ENCODE assay signal across 9 cellular contexts in the genomic region with DNA sequence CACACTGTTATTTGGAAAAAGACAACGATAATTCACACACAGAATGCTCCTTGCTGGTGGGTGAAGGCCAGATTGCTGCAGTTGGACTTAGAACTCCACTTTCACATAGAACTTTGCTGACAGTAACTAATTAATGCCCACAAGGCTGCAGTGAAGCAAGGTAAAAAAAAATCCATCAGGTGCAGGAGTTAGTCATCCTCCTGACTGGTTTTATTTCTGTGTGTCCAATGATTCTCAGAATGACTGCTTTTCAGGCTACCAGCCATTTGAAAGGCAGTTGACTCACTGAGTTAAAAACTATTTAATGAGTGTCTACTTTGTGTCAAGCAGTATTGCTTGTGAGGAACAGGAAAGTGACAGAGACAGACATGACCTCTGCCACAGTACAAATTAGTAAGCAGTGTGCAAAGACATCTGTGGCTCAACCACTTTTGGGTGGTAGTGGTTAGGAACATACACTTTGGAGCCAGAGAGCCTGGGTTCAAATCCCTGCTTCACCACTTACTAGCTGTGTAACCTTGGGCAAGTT. TPM values are rescaled to one million over a fixed set of nuclear protein-coding genes. Genes with fewer than 3 reads are reported as not detected.
DNase-seq lines count a peak whose midpoint lies in the region; ATAC-seq, FAIRE-seq and TF ChIP-seq lines count a peak whose summit lies in the region.
"Had no signal": no experiment of that assay in that cellular context is flagged by ENCODE, and none has a peak within 500 bp of the region (broad histone marks: within the 10 kb centered on the region; RNA-seq: fewer than 3 reads in every experiment).

No MANE protein-coding gene starts in this region.

- H3K4me1 Mint-ChIP-seq in CD4-positive, alpha-beta memory T cell = peaks cover 74 to 84% (median 80%) of the 10 kb centered on the region in 4 donors
- peaks cover 83% of the 10 kb centered on the region for H3K4me1 Mint-ChIP-seq in activated naive CD4-positive, alpha-beta T cell treated with anti-CD3 and anti-CD28 coated beads, Interleukin-2, amount 50 U/mL, for 24 hours
- peaks cover 86% of the 10 kb centered on the region for H3K4me1 Mint-ChIP-seq in stimulated activated naive CD8-positive, alpha-beta T cell treated with anti-CD3 and anti-CD28 coated beads, Interleukin-15, Interleukin-2, amounts not matched to agents 100 ng/mL and 50 ng/mL, for 24 hours (ENCODE audit: low read depth)

- H3K36me3 ChIP-seq in CD4-positive, alpha-beta memory T cell (ENCODE audit: insufficient read depth, low read length) = no peaks in the 10 kb centered on the region
- H3K36me3 ChIP-seq: cardiac muscle cell had no signal

- peaks cover 79% of the 10 kb centered on the region for H3K4me1 ChIP-seq in CD4-positive, alpha-beta memory T cell (ENCODE audit: insufficient read depth, low read length)

- H3K4me3 Mint-ChIP-seq in CD4-positive, alpha-beta memory T cell = peak overlapping the region in 4 of 8 donors; percentile 4 to 55 (median 38)
- no peak overlapping the region for H3K4me3 Mint-ChIP-seq in activated naive CD4-positive, alpha-beta T cell treated with anti-CD3 and anti-CD28 coated beads, Interleukin-2, amount 50 U/mL, for 24 hours
- H3K4me3 Mint-ChIP-seq in stimulated activated naive CD8-positive, alpha-beta T cell treated with anti-CD3 and anti-CD28 coated beads, Interleukin-15, Interleukin-2, amounts not matched to agents 100 ng/mL and 50 ng/mL, for 24 hours = peak overlapping the region; percentile 51

- no peaks in the 10 kb centered on the region for H3K9me3 ChIP-seq in CD4-positive, alpha-beta memory T cell (ENCODE audit: control insufficient read depth in 1 of 2, low read length in 2 of 2)

- H3K9me3 Mint-ChIP-seq in CD4-positive, alpha-beta memory T cell = no peaks in the 10 kb centered on the region
- H3K9me3 Mint-ChIP-seq in activated naive CD4-positive, alpha-beta T cell treated with anti-CD3 and anti-CD28 coated beads, Interleukin-2, amount 50 U/mL, for 24 hours = no peaks in the 10 kb centered on the region
- H3K9me3 Mint-ChIP-seq in stimulated activated naive CD8-positive, alpha-beta T cell treated with anti-CD3 and anti-CD28 coated beads, Interleukin-15, Interleukin-2, amounts not matched to agents 100 ng/mL and 50 ng/mL, for 24 hours = no peaks in the 10 kb centered on the region

- no peaks in the 10 kb centered on the region for H3K27me3 Mint-ChIP-seq in CD4-positive, alpha-beta memory T cell
- no peaks in the 10 kb centered on the region for H3K27me3 Mint-ChIP-seq in activated naive CD4-positive, alpha-beta T cell treated with anti-CD3 and anti-CD28 coated beads, Interleukin-2, amount 50 U/mL, for 24 hours
- H3K27me3 Mint-ChIP-seq in stimulated activated naive CD8-positive, alpha-beta T cell treated with anti-CD3 and anti-CD28 coated beads, Interleukin-15, Interleukin-2, amounts not matched to agents 100 ng/mL and 50 ng/mL, for 24 hours = no peaks in the 10 kb centered on the region

- ATAC-seq in GM19397 (IDR thresholded peaks at IDR 0.05; ENCODE audit: unreplicated experiment) (peak; percentile 61), HG03442 (IDR thresholded peaks at IDR 0.05; ENCODE audit: unreplicated experiment) (peak; percentile 74)

- peak overlapping the region; percentile 29 for H3K27ac ChIP-seq in CD4-positive, alpha-beta memory T cell (ENCODE audit: low read depth, low read length)
- H3K27ac ChIP-seq: cardiac muscle cell had no signal

- peak overlapping the region; percentile 67 to 88 (median 82) for H3K27ac Mint-ChIP-seq in CD4-positive, alpha-beta memory T cell
- peak overlapping the region; percentile 81 for H3K27ac Mint-ChIP-seq in activated naive CD4-positive, alpha-beta T cell treated with anti-CD3 and anti-CD28 coated beads, Interleukin-2, amount 50 U/mL, for 24 hours
- peak overlapping the region; percentile 83 for H3K27ac Mint-ChIP-seq in stimulated activated naive CD8-positive, alpha-beta T cell treated with anti-CD3 and anti-CD28 coated beads, Interleukin-15, Interleukin-2, amounts not matched to agents 100 ng/mL and 50 ng/mL, for 24 hours

- H3K4me3 ChIP-seq in CD4-positive, alpha-beta memory T cell (ENCODE audit: low read length in 2 of 2) = no peak overlapping the region
- H3K4me3 ChIP-seq: cardiac muscle cell had no signal

- H3K36me3 Mint-ChIP-seq in CD4-positive, alpha-beta memory T cell = peaks cover 0 to 1% of the 10 kb centered on the region in 2 donors
- H3K36me3 Mint-ChIP-seq in activated naive CD4-positive, alpha-beta T cell treated with anti-CD3 and anti-CD28 coated beads, Interleukin-2, amount 50 U/mL, for 24 hours = peaks cover 4% of the 10 kb centered on the region
- H3K36me3 Mint-ChIP-seq in stimulated activated naive CD8-positive, alpha-beta T cell treated with anti-CD3 and anti-CD28 coated beads, Interleukin-15, Interleukin-2, amounts not matched to agents 100 ng/mL and 50 ng/mL, for 24 hours (ENCODE audit: low read depth) = peaks cover 19% of the 10 kb centered on the region

- POLR2A ChIA-PET in CD4-positive, alpha-beta memory T cell (lab: Charles Lee; ENCODE audit: partially characterized antibody) = interaction anchor here (1.2 kb wide), 1 partner anchor 42 kb away, joined by 3 read pairs; a partner anchor contains a TSS

- CTCF ChIA-PET in CD4-positive, alpha-beta memory T cell (lab: Charles Lee; ENCODE audit: partially characterized antibody) = interaction anchor here (0.8 to 1.7 kb wide), 4 partner anchors 12 to 41 kb away, joined by 3 to 4 read pairs (median 4); no protein-coding TSS in a partner anchor

- intact Hi-C loops in CD4-positive, alpha-beta memory T cell (cut with micrococcal nuclease) = no loop called here

- no peak for TF ChIP-seq CTCF in D721Med (IDR thresholded peaks at IDR 0.05; ENCODE audit: insufficient read depth, missing control alignments)

- FAIRE-seq in D721Med (lab: Jason Lieb, UNC) = no peak

- H3K27me3 ChIP-seq in CD4-positive, alpha-beta memory T cell (ENCODE audit: insufficient read depth, low read length) = no peaks in the 10 kb centered on the region
- H3K27me3 ChIP-seq: cardiac muscle cell had no signal

- DNase-seq in CD4-positive, alpha-beta memory T cell = no peak
- no peak for DNase-seq in D721Med (ENCODE audit: insufficient read length, low spot score)
- no peak for DNase-seq in DMS114 treated with DMSO at 0.1 percent for 48 hours (lab: John Stamatoyannopoulos, UW; ENCODE audit: unreplicated experiment)
- DNase-seq in NCI-H510A treated with DMSO at 0.1 percent for 48 hours (lab: John Stamatoyannopoulos, UW) = no peak

RNA-seq across cellular contexts. Expression of a gene that starts 41.9 kb away (rescaled TPM):
- total RNA-seq in CD4-positive, alpha-beta memory T cell = 100 to 1,000 TPM; 108 to 111 TPM
- polyA plus RNA-seq in CD4-positive, alpha-beta memory T cell = 100 to 1,000 TPM; 108 to 125 TPM
